8 cellular contexts compared by ENCODE assay signal in the genomic region with DNA sequence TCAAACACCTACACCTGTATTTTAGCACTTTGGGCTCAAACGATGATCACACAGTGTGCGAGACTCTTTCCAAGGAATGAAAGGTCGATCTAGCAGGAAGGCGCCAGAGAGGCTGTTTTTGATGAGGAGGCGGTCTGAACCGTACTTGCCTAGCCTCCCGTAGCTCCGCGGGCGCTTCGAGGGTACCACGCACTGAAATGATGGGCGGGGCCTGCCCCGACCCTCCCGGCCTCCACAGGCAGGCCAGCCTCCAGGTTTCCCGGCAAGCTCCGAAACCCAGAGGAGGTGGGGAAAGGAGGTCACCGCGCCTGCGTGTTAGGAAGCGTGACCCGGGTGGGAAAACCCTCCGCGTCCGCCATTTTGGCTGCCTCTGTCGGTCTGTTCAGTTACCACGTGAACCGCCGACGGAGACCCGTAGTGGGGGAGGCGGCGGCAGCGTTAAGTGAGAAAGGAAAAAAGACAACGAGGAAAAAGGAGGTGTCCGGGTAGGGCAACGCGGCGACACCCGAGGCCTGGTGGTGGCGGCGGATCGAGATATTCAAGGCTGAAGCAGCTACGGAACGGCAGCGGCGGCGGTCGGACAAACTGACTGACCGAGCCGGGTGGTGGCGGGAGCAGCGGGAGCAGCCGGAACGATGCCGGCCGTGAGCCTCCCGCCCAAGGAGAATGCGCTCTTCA. TPM values are rescaled to one million over a fixed set of nuclear protein-coding genes. Genes with fewer than 3 reads are reported as not detected.
DNase-seq lines count a peak whose midpoint lies in the region; ATAC-seq and TF ChIP-seq lines count a peak whose summit lies in the region.

A gene (plus strand): TSS at position 363 of the 678 bp plus-strand sequence. CDS start 273 bp downstream, at position 636.

- H3K27ac ChIP-seq in PC-3 (ENCODE audit: low read length) (peak within 1 kb of the TSS; percentile 74), epithelial cell of prostate (peak within 1 kb of the TSS; percentile 87)

- ATAC-seq in GM21576 (IDR thresholded peaks at IDR 0.05; ENCODE audit: unreplicated experiment) (peak; percentile 84), PC-3 (peak; percentile 79)

- peak within 1 kb of the TSS; percentile 99 for H3K4me3 ChIP-seq in PC-3 (ENCODE audit: low read length)

- BruUV-seq in PC-3 (replicated peaks; lab: Mats Ljungman, UMichigan): no TSS peak

- H3K9me3 ChIP-seq in PC-3 (ENCODE audit: low read length): no peaks in the 10 kb centered on the region

- peak within 1 kb of the TSS; percentile 98 for H3K4me2 ChIP-seq in PC-3 (ENCODE audit: low read length)

- peaks cover 31% of the 10 kb centered on the region for H3K4me1 ChIP-seq in PC-3 (ENCODE audit: insufficient read depth, low read length)

- H3F3A ChIP-seq in PC-3 (ENCODE audit: low read length, unreplicated experiment): peaks cover 4% of the 10 kb centered on the region

- H3K27me3 ChIP-seq in PC-3 (ENCODE audit: low read length): no peaks in the 10 kb centered on the region

- peak within 1 kb of the TSS; percentile 94 for H2AFZ ChIP-seq in PC-3 (ENCODE audit: low read length)

- peak within 1 kb of the TSS; percentile 97 for H3K9ac ChIP-seq in PC-3 (ENCODE audit: low read length)

- POLR2A ChIA-PET in PC-3 (lab: Charles Lee; ENCODE audit: unreplicated experiment): interaction anchor here (0.5 to 0.6 kb wide), 4 partner anchors 18 to 214 kb away, joined by 3 to 5 read pairs (median 4); no protein-coding TSS in a partner anchor

- peaks cover 65% of the 10 kb centered on the region for H3K79me2 ChIP-seq in PC-3 (ENCODE audit: low read length)

- no peak for TF ChIP-seq CTCF in PC-3 (conservative IDR thresholded peaks at IDR 0.05; ENCODE audit: low read depth, low read length)

- CTCF ChIA-PET in PC-3 (lab: Charles Lee): interaction anchor here (0.5 kb wide), 1 partner anchor 124 kb away, joined by 3 read pairs; a partner anchor contains a TSS

- TF ChIP-seq RAD21 in Ishikawa (IDR thresholded peaks at IDR 0.05; ENCODE audit: low read depth): no peak

- H3K36me3 ChIP-seq in PC-3 (ENCODE audit: low read depth, low read length): peaks cover 11% of the 10 kb centered on the region; the same call in 1 of the 2 replicates

- TF ChIP-seq EP300 in Ishikawa (IDR thresholded peaks at IDR 0.05; ENCODE audit: borderline replicate concordance): peak; percentile 17; the same call in 1 of the 2 replicates

- peaks cover 32% of the 10 kb centered on the region for H4K20me1 ChIP-seq in PC-3 (ENCODE audit: low read length)

- intact Hi-C loops in PC-3 (cut with micrococcal nuclease): loop anchor here (1.0 to 5.0 kb wide), 2 partner anchors 66 to 219 kb away; no protein-coding TSS in a partner anchor

- no peaks in the 10 kb centered on the region for H3K9me2 ChIP-seq in PC-3 (replicated peaks; ENCODE audit: low read length)

- DNase-seq in DMS114 treated with DMSO at 0.1 percent for 48 hours (lab: John Stamatoyannopoulos, UW; ENCODE audit: unreplicated experiment): peak; percentile 87
- DNase-seq in PC-3: peak; percentile 92
- peak; percentile 96 for DNase-seq in activated T-cell treated with anti-CD3 and anti-CD28 coated beads for 48 hours (ENCODE audit: low read depth)
- DNase-seq in epithelial cell of prostate (ENCODE audit: low read depth, low spot score): peak; percentile 88
- DNase-seq in mucosa of gallbladder (ENCODE audit: low spot score): peak; percentile 98
- peak; percentile 97 for DNase-seq in stimulated activated CD8-positive, alpha-beta memory T cell treated with anti-CD3 and anti-CD28 coated beads, Interleukin-4, amount 100 ng/mL, for 4 hours (ENCODE audit: low read depth in 2 of 2, low spot score in 1 of 2)

TF ChIP-seq in Ishikawa, 13 proteins besides CTCF, POLR2A, EP300 and RAD21:
- TF ChIP-seq YY1 (IDR thresholded peaks at IDR 0.05; ENCODE audit: low read depth) (peak; percentile 97), FOXM1 (IDR thresholded peaks at IDR 0.05; ENCODE audit: borderline replicate concordance, low read depth) (peak; percentile 40; the same call in 1 of the 2 replicates), CEBPB (IDR thresholded peaks at IDR 0.05) (no peak), TEAD4 (IDR thresholded peaks at IDR 0.05) (peak; percentile 26; the same call in 1 of the 2 replicates), EGR1 (IDR thresholded peaks at IDR 0.05) (0 out of 2 replicates have a peak, but pooled peaks have one; percentile 42), TAF1 (IDR thresholded peaks at IDR 0.05; ENCODE audit: low read depth) (peak; percentile 87), CREB1 (IDR thresholded peaks at IDR 0.05; ENCODE audit: low read depth) (no peak), TCF12 (IDR thresholded peaks at IDR 0.05; ENCODE audit: low read depth) (peak; percentile 69), NFIC (IDR thresholded peaks at IDR 0.05) (no peak), ZBTB7A (IDR thresholded peaks at IDR 0.05; ENCODE audit: low read depth) (no peak)
- TF ChIP-seq, protein P1, sequence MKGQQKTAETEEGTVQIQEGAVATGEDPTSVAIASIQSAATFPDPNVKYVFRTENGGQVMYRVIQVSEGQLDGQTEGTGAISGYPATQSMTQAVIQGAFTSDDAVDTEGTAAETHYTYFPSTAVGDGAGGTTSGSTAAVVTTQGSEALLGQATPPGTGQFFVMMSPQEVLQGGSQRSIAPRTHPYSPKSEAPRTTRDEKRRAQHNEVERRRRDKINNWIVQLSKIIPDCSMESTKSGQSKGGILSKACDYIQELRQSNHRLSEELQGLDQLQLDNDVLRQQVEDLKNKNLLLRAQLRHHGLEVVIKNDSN (IDR thresholded peaks at IDR 0.05): peak; percentile 81
- TF ChIP-seq, protein P2, sequence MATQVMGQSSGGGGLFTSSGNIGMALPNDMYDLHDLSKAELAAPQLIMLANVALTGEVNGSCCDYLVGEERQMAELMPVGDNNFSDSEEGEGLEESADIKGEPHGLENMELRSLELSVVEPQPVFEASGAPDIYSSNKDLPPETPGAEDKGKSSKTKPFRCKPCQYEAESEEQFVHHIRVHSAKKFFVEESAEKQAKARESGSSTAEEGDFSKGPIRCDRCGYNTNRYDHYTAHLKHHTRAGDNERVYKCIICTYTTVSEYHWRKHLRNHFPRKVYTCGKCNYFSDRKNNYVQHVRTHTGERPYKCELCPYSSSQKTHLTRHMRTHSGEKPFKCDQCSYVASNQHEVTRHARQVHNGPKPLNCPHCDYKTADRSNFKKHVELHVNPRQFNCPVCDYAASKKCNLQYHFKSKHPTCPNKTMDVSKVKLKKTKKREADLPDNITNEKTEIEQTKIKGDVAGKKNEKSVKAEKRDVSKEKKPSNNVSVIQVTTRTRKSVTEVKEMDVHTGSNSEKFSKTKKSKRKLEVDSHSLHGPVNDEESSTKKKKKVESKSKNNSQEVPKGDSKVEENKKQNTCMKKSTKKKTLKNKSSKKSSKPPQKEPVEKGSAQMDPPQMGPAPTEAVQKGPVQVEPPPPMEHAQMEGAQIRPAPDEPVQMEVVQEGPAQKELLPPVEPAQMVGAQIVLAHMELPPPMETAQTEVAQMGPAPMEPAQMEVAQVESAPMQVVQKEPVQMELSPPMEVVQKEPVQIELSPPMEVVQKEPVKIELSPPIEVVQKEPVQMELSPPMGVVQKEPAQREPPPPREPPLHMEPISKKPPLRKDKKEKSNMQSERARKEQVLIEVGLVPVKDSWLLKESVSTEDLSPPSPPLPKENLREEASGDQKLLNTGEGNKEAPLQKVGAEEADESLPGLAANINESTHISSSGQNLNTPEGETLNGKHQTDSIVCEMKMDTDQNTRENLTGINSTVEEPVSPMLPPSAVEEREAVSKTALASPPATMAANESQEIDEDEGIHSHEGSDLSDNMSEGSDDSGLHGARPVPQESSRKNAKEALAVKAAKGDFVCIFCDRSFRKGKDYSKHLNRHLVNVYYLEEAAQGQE (IDR thresholded peaks at IDR 0.05; ENCODE audit: low read depth): no peak
- TF ChIP-seq, protein P3, sequence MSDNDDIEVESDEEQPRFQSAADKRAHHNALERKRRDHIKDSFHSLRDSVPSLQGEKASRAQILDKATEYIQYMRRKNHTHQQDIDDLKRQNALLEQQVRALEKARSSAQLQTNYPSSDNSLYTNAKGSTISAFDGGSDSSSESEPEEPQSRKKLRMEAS (IDR thresholded peaks at IDR 0.05): peak; percentile 98

RNA-seq across cellular contexts. Expression of the gene that starts here (rescaled TPM):
- total RNA-seq in PC-3 (2014; rRNA removed): 40.0 and 41.0 TPM in 2 replicates
- total RNA-seq in mucosa of gallbladder: 26.0 TPM

Comparison
In these comparisons a context has a peak if more than half of its experiments do, and no peak if none do; other contexts are left out.
1. Peak in every context shown above with its lines: DNase-seq, ATAC-seq, H3K4me3 ChIP-seq and H3K27ac ChIP-seq.